17 cellular contexts compared by ENCODE assay signal in the genomic region with DNA sequence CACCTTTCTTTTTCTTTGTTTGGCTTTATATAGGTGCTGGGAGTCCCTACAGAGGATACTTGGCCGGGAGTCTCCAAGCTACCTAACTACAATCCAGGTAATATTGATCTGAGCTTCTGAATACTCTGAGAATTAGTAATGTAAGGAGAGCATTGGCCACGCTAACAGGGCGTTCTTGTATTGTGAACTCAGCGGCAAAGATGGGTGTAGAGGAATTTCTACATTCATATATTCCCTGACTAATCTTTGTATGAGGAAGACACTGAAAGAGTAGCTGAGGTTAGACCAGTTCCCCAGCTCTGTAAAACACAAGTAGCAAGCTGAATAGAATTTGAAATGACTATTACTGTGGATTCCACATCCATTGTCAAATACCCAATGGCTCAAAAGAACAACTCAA. TPM values are rescaled to one million over a fixed set of nuclear protein-coding genes. Genes with fewer than 3 reads are reported as not detected.
DNase-seq lines count a peak whose midpoint lies in the region; ATAC-seq, FAIRE-seq and TF ChIP-seq lines count a peak whose summit lies in the region.
"Had no signal": no experiment of that assay in that cellular context is flagged by ENCODE, and none has a peak within 500 bp of the region (broad histone marks: within the 10 kb centered on the region; RNA-seq: fewer than 3 reads in every experiment).

No MANE protein-coding gene starts in this region.

- H3K9me3 Mint-ChIP-seq in Calu3 (ENCODE audit: low read depth, unreplicated experiment) = no peaks in the 10 kb centered on the region
- H3K9me3 Mint-ChIP-seq: activated CD4-positive, alpha-beta memory T cell treated with anti-CD3 and anti-CD28 coated beads, Interleukin-2, amount 10 ng/mL, durations not matched to agents 7 days and 5 days; GM23338 had no signal

- peaks cover 24% of the 10 kb centered on the region for H3K27me3 Mint-ChIP-seq in Calu3 (ENCODE audit: unreplicated experiment)

- H3K9me3 ChIP-seq in PC-3 (ENCODE audit: low read length) = no peaks in the 10 kb centered on the region
- H3K9me3 ChIP-seq in kidney (ENCODE audit: control insufficient read depth in 1 of 2, low read length in 2 of 2) = no peaks in the 10 kb centered on the region

- H3F3A ChIP-seq in PC-3 (ENCODE audit: low read length, unreplicated experiment) = no peaks in the 10 kb centered on the region

- no peaks in the 10 kb centered on the region for H4K20me1 ChIP-seq in PC-3 (ENCODE audit: low read length)

- intact Hi-C loops in Calu3 (cut with micrococcal nuclease; ENCODE audit: unreplicated experiment) (no loop called here), PC-3 (cut with micrococcal nuclease) (loop anchor here (1.0 kb wide), 1 partner anchor 57 kb away; no protein-coding TSS in a partner anchor), kidney (cut with DNase I) (no loop called here)

- H3K4me3 Mint-ChIP-seq in Calu3 (ENCODE audit: low read depth, unreplicated experiment) = no peak overlapping the region
- H3K4me3 Mint-ChIP-seq: activated CD4-positive, alpha-beta memory T cell treated with anti-CD3 and anti-CD28 coated beads, Interleukin-2, amount 10 ng/mL, durations not matched to agents 7 days and 5 days; GM23338 had no signal

- no peak overlapping the region for H3K9ac ChIP-seq in PC-3 (ENCODE audit: low read length)
- no peak overlapping the region for H3K9ac ChIP-seq in kidney (ENCODE audit: low read length in 2 of 2)

- POLR2A ChIA-PET in PC-3 (lab: Charles Lee; ENCODE audit: unreplicated experiment) = no interaction called here

- FAIRE-seq in bronchial epithelial cell (lab: Jason Lieb, UNC) (no peak), kidney (lab: Jason Lieb, UNC) (no peak)
- FAIRE-seq: small intestine, TTC549 had no signal

- CTCF ChIA-PET in Calu3 (lab: Charles Lee) (interaction anchor here (0.6 to 1.6 kb wide), 4 partner anchors 10 to 247 kb away, joined by 3 to 6 read pairs (median 4); no protein-coding TSS in a partner anchor), PC-3 (lab: Charles Lee) (no interaction called here)

- BruUV-seq in Calu3 (replicated peaks; lab: Mats Ljungman, UMichigan) (no TSS peak), PC-3 (replicated peaks; lab: Mats Ljungman, UMichigan) (no TSS peak)

- no peaks in the 10 kb centered on the region for H3K79me2 ChIP-seq in PC-3 (ENCODE audit: low read length)

- ATAC-seq in PC-3 = peak; percentile 33
- no peak for ATAC-seq in HG03354 (IDR thresholded peaks at IDR 0.05; ENCODE audit: poor library complexity, severe bottlenecking, unreplicated experiment)
- no peak for ATAC-seq in HG02852 (IDR thresholded peaks at IDR 0.05; ENCODE audit: unreplicated experiment)
- ATAC-seq: GM23338, Right ventricle myocardium inferior had no signal

- H3K27me3 ChIP-seq in PC-3 (ENCODE audit: low read length) (no peaks in the 10 kb centered on the region), bronchial epithelial cell (ENCODE audit: control insufficient read depth, insufficient read depth, low read length) (no peaks in the 10 kb centered on the region)

- H3K4me1 ChIP-seq in PC-3 (ENCODE audit: insufficient read depth, low read length) (peaks cover 33% of the 10 kb centered on the region), kidney (ENCODE audit: control insufficient read depth in 1 of 2, insufficient read depth in 1 of 2, low read depth in 1 of 2, low read length in 2 of 2) (no peaks in the 10 kb centered on the region)

- peak overlapping the region; percentile 35; the same call in 1 of the 2 replicates for H2AFZ ChIP-seq in PC-3 (ENCODE audit: low read length)

- H3K9me2 ChIP-seq in PC-3 (replicated peaks; ENCODE audit: low read length) = no peaks in the 10 kb centered on the region

- no peaks in the 10 kb centered on the region for H3K36me3 ChIP-seq in PC-3 (ENCODE audit: low read depth, low read length)
- H3K36me3 ChIP-seq in bronchial epithelial cell (ENCODE audit: control insufficient read depth, insufficient read depth, low read length) = no peaks in the 10 kb centered on the region
- H3K36me3 ChIP-seq in kidney (ENCODE audit: control insufficient read depth in 1 of 2, insufficient read depth in 2 of 2, low read length in 2 of 2) = no peaks in the 10 kb centered on the region

- H3K4me1 Mint-ChIP-seq in Calu3 (ENCODE audit: low read depth, unreplicated experiment) = peaks cover 21% of the 10 kb centered on the region

- H3K27ac ChIP-seq in PC-3 (ENCODE audit: low read length) (peak overlapping the region; percentile 80), kidney (ENCODE audit: low read depth in 2 of 2, low read length in 2 of 2) (no peak overlapping the region)

- TF ChIP-seq CTCF in Calu3 (IDR thresholded peaks at IDR 0.05; ENCODE audit: unreplicated experiment) (no peak), PC-3 (conservative IDR thresholded peaks at IDR 0.05; ENCODE audit: low read depth, low read length) (no peak), bronchial epithelial cell (IDR thresholded peaks at IDR 0.05; ENCODE audit: insufficient read depth, low read length, severe bottlenecking) (no peak), kidney (IDR thresholded peaks at IDR 0.05; ENCODE audit: borderline replicate concordance, extremely low read depth, insufficient read depth) (no peak)

- H3K4me2 ChIP-seq in PC-3 (ENCODE audit: low read length) = peak overlapping the region; percentile 59
- H3K4me2 ChIP-seq: GM23338 had no signal

- peak overlapping the region; percentile 1 for H3K27ac Mint-ChIP-seq in Calu3 (ENCODE audit: unreplicated experiment)
- H3K27ac Mint-ChIP-seq: activated CD4-positive, alpha-beta memory T cell treated with anti-CD3 and anti-CD28 coated beads, Interleukin-2, amount 10 ng/mL, durations not matched to agents 7 days and 5 days; GM23338 had no signal

- no peaks in the 10 kb centered on the region for H3K36me3 Mint-ChIP-seq in Calu3 (ENCODE audit: insufficient read depth, unreplicated experiment)

- DNase-seq in Calu3 (peak; percentile 14), PC-3 (peak; percentile 72), bronchial epithelial cell (ENCODE audit: low read depth) (peak; percentile 44), non-pigmented ciliary epithelial cell (ENCODE audit: low read depth) (peak; percentile 48), kidney (no peak), DMS153 (lab: John Stamatoyannopoulos, UW) (no peak)
- DNase-seq: activated CD4-positive, alpha-beta memory T cell treated with anti-CD3 and anti-CD28 coated beads, Interleukin-2, amount 10 ng/mL, durations not matched to agents 7 days and 5 days; dermis blood vessel endothelial cell; mesendoderm; NCI-H2029; NCI-H526 treated with DMSO at 0.1 percent for 48 hours; small intestine had no signal

- peak overlapping the region; percentile 31; the same call in 1 of the 2 replicates for H3K4me3 ChIP-seq in PC-3 (ENCODE audit: low read length)
- H3K4me3 ChIP-seq in bronchial epithelial cell (ENCODE audit: low read depth, low read length) = no peak overlapping the region
- H3K4me3 ChIP-seq in kidney (ENCODE audit: low read length in 2 of 2) = no peak overlapping the region
- H3K4me3 ChIP-seq: GM23338 had no signal

RNA-seq across cellular contexts. Expression of a gene that starts 48.5 kb away (rescaled TPM):
- total RNA-seq in Calu3 (2022) (not detected in 2 replicates), PC-3 (2014; rRNA removed) (2.4 TPM in 1 of 2 replicates, not detected in the other), bronchial epithelial cell (0.26 TPM in 1 of 2 replicates, not detected in the other), kidney (2.7 TPM)
- 0.11 TPM for polyA plus RNA-seq in kidney (ENCODE audit: insufficient read depth, low read depth, low replicate concordance)
- total RNA-seq: activated CD4-positive, alpha-beta memory T cell treated with anti-CD3 and anti-CD28 coated beads, Interleukin-2, amount 10 ng/mL, durations not matched to agents 7 days and 5 days; dermis blood vessel endothelial cell; GM23338 had no signal

Comparison
In these comparisons a context has a peak if more than half of its experiments do, and no peak if none do; other contexts are left out.
1. DNase-seq: peak in Calu3 (single experiment), PC-3 (single experiment), bronchial epithelial cell (single experiment) and non-pigmented ciliary epithelial cell (single experiment); none in kidney (single experiment) and DMS153 (single experiment).